In the genomic region with DNA sequence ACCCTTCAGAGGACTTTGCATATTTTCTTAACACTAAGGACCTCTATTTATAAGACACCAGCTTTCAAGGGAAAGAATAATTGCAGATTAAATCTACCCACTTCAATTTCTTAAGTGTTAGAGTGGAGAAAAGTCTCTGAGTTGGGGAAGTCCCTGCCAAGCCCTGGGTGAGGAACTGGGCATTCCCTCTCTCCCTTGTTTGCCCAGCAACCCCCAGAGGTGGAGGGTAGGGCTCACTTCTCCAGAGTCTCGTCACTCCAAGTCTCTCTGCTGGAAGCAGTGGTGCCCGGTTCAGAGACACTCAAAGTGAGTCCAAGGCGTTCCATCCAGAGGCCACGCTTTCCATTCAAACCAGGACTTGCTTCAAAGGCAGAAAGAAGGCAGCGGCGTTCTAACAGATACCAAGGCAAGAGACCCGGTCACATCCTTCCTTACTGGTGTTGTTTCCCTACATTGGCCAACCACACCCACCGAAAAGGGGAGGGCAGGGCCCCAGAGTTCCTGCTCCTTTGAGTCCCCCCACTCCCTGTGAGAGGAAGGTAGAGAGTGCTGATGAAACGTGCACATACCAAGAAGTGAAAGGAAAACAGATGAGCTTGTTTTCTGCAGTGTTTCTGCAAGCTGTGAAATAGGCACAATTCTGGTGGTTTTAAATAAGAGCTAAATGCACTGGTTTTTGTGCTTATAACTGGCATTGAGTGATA, we compare ENCODE assay signal across 14 cellular contexts. TPM values are rescaled to one million over a fixed set of nuclear protein-coding genes. Genes with fewer than 3 reads are reported as not detected.
DNase-seq lines count a peak whose midpoint lies in the region; ATAC-seq and TF ChIP-seq lines count a peak whose summit lies in the region.
"Had no signal": no experiment of that assay in that cellular context is flagged by ENCODE, and none has a peak within 500 bp of the region (broad histone marks: within the 10 kb centered on the region; RNA-seq: fewer than 3 reads in every experiment).

No MANE protein-coding gene starts in this region.

- H3K4me3 ChIP-seq in NB4 (ENCODE audit: low read depth, low read length), result no peak overlapping the region
- H3K4me3 ChIP-seq in body of pancreas, result no peak overlapping the region
- no peak overlapping the region for H3K4me3 ChIP-seq in neural progenitor cell

- peaks cover 28% of the 10 kb centered on the region for H3K4me1 ChIP-seq in body of pancreas
- no peaks in the 10 kb centered on the region for H3K4me1 ChIP-seq in neural progenitor cell

- 56 to 61% methylated on average over 9 of the region's 9 CpGs for WGBS in body of pancreas, 2 donors

- no peak for TF ChIP-seq CTCF in NB4 (IDR thresholded peaks at IDR 0.05; ENCODE audit: low read depth, low read length)
- TF ChIP-seq CTCF in body of pancreas (IDR thresholded peaks at IDR 0.05), result no peak
- TF ChIP-seq CTCF in neural progenitor cell (IDR thresholded peaks at IDR 0.05), result no peak

- H3K27ac Mint-ChIP-seq in neural progenitor cell, result no peak overlapping the region
- H3K27ac Mint-ChIP-seq: activated T-helper 2 cell treated with anti-CD3 and anti-CD28 coated beads, Interferon-gamma antibody, Interleukin-2, Interleukin-4, amounts not matched to agents 10 μg/mL and 5 μg/mL and 100 μg/mL, durations not matched to agents 14 hours and 24 hours and 36 hours had no signal

- no peak overlapping the region for H3K4me3 Mint-ChIP-seq in neural progenitor cell

- H3K36me3 ChIP-seq in body of pancreas (replicated peaks in 1 of 2; ENCODE audit: insufficient read depth in 1 of 2, low read depth in 2 of 2), result no peaks in the 10 kb centered on the region
- H3K36me3 ChIP-seq in neural progenitor cell, result no peaks in the 10 kb centered on the region
- H3K36me3 ChIP-seq: neutrophil had no signal

- H3K9ac ChIP-seq in neural progenitor cell, result no peak overlapping the region

- no peaks in the 10 kb centered on the region for H3K9me3 Mint-ChIP-seq in neural progenitor cell
- H3K9me3 Mint-ChIP-seq: activated T-helper 2 cell treated with anti-CD3 and anti-CD28 coated beads, Interferon-gamma antibody, Interleukin-2, Interleukin-4, amounts not matched to agents 10 μg/mL and 5 μg/mL and 100 μg/mL, durations not matched to agents 14 hours and 24 hours and 36 hours had no signal

- H3K4me1 Mint-ChIP-seq in neural progenitor cell, result peaks cover 12% of the 10 kb centered on the region

- no peak overlapping the region for H3K4me2 ChIP-seq in neural progenitor cell

- H3K27ac ChIP-seq in body of pancreas (peak overlapping the region; percentile 4 to 61 (median 42)), neural progenitor cell (no peak overlapping the region)
- H3K27ac ChIP-seq: neutrophil had no signal

- H3K27me3 Mint-ChIP-seq in neural progenitor cell (ENCODE audit: insufficient read depth, low read depth), result peaks cover 8% of the 10 kb centered on the region

- H3K36me3 Mint-ChIP-seq in neural progenitor cell, result no peaks in the 10 kb centered on the region

- intact Hi-C loops in body of pancreas (cut with DNase I), result no loop called here

- ATAC-seq in body of pancreas, result no peak

- DNase-seq in SIG-M5 treated with dmso at 0.1 percent for 504 hours (lab: John Stamatoyannopoulos, UW; ENCODE audit: unreplicated experiment) (peak; percentile 14), SIG-M5 (lab: John Stamatoyannopoulos, UW) (no peak), NB4 (ENCODE audit: low read depth) (peak; percentile 13), body of pancreas (no peak), neural progenitor cell (ENCODE audit: low spot score) (no peak), NCI-H526 (lab: John Stamatoyannopoulos, UW) (no peak), DMS153 treated with DMSO at 0.1 percent for 48 hours (lab: John Stamatoyannopoulos, UW; ENCODE audit: unreplicated experiment) (no peak), DMS 273 (lab: John Stamatoyannopoulos, UW; ENCODE audit: unreplicated experiment) (no peak)
- DNase-seq: cerebellar nuclear complex, DMS53, NCI-H1092 treated with DMSO at 0.1 percent for 48 hours, NCI-H774 had no signal

- H3F3A ChIP-seq in neural progenitor cell (ENCODE audit: low read depth), result no peaks in the 10 kb centered on the region

- H3K79me2 ChIP-seq in neural progenitor cell (ENCODE audit: low read depth), result no peaks in the 10 kb centered on the region

- H3K27me3 ChIP-seq in body of pancreas, result no peaks in the 10 kb centered on the region
- peaks cover 7% of the 10 kb centered on the region for H3K27me3 ChIP-seq in neural progenitor cell

- H4K20me1 ChIP-seq in neural progenitor cell (ENCODE audit: low read depth), result no peaks in the 10 kb centered on the region

- peak overlapping the region; percentile 46 for H2AFZ ChIP-seq in neural progenitor cell (replicated peaks)

- TF ChIP-seq POLR2A in NB4 (IDR thresholded peaks at IDR 0.05; ENCODE audit: extremely low read depth, insufficient read length), result no peak
- TF ChIP-seq POLR2A in body of pancreas (IDR thresholded peaks at IDR 0.05), result no peak

- H3K9me3 ChIP-seq in body of pancreas (no peaks in the 10 kb centered on the region), neural progenitor cell (ENCODE audit: low read depth) (no peaks in the 10 kb centered on the region)
- H3K9me3 ChIP-seq: neutrophil had no signal

RNA-seq across cellular contexts. Expression of gene BDKRB2, which starts 6.1 kb away (rescaled TPM):
- total RNA-seq in body of pancreas (10 to 100 TPM in 1 of 2 donors, 1 to 10 TPM in 1; 9.6 to 11.4 TPM), neural progenitor cell (ENCODE audit: low replicate concordance) (0.37 TPM in 2 replicates)
- total RNA-seq: activated T-helper 2 cell treated with anti-CD3 and anti-CD28 coated beads, Interferon-gamma antibody, Interleukin-2, Interleukin-4, amounts not matched to agents 10 μg/mL and 5 μg/mL and 100 μg/mL, durations not matched to agents 14 hours and 24 hours and 36 hours had no signal

RNA-seq across cellular contexts. Expression of gene BDKRB1, which starts 57.4 kb away (rescaled TPM):
- total RNA-seq in body of pancreas (not detected), neural progenitor cell (ENCODE audit: low replicate concordance) (not detected in 2 replicates)
- total RNA-seq: activated T-helper 2 cell treated with anti-CD3 and anti-CD28 coated beads, Interferon-gamma antibody, Interleukin-2, Interleukin-4, amounts not matched to agents 10 μg/mL and 5 μg/mL and 100 μg/mL, durations not matched to agents 14 hours and 24 hours and 36 hours had no signal

Comparison
In these comparisons a context has a peak if more than half of its experiments do, and no peak if none do; other contexts are left out.
1. DNase-seq: peak in SIG-M5 treated with dmso at 0.1 percent for 504 hours (single experiment) and NB4 (single experiment); none in SIG-M5 (single experiment), body of pancreas (0 of 4), neural progenitor cell (single experiment), NCI-H526 (0 of 2), DMS153 treated with DMSO at 0.1 percent for 48 hours (single experiment) and DMS 273 (single experiment).